9 cellular contexts compared by ENCODE assay signal in genomic region chr5:74294231-74294705, GRCh38.
DNase-seq lines count a peak whose midpoint lies in the region; ATAC-seq lines count a peak whose summit lies in the region.
"Had no signal": no experiment of that assay in that cellular context is flagged by ENCODE, and none has a peak within 500 bp of the region (broad histone marks: within the 10 kb centered on the region; RNA-seq: fewer than 3 reads in every experiment).

No MANE protein-coding gene starts in this region.

- peak; percentile 67 for ATAC-seq in GM19043 (IDR thresholded peaks at IDR 0.05; ENCODE audit: low read depth, unreplicated experiment)
- peak; percentile 75 for ATAC-seq in HG02884 (IDR thresholded peaks at IDR 0.05; ENCODE audit: unreplicated experiment)
- no peak for ATAC-seq in GM18861 (IDR thresholded peaks at IDR 0.05; ENCODE audit: unreplicated experiment)

- DNase-seq in SKM-1 (lab: John Stamatoyannopoulos, UW; ENCODE audit: unreplicated experiment) = peak; percentile 54
- peak; percentile 62 for DNase-seq in pons (ENCODE audit: low spot score)
- DNase-seq in NCI-H1436 treated with DMSO at 0.1 percent for 48 hours (lab: John Stamatoyannopoulos, UW) = no peak
- no peak for DNase-seq in DMS153 (lab: John Stamatoyannopoulos, UW)
- DNase-seq in activated CD4-positive, alpha-beta T cell treated with anti-CD3 and anti-CD28 coated beads, Interleukin-2, amount 50 U/mL, for 1 hour = no peak
- DNase-seq: activated CD4-positive, alpha-beta T cell treated with anti-CD3 and anti-CD28 coated beads, Interleukin-2, amount 50 U/mL, for 4 hours had no signal

Comparison
In these comparisons a context has a peak if more than half of its experiments do, and no peak if none do; other contexts are left out.
1. DNase-seq: peak in SKM-1 (single experiment) and pons (single experiment); none in NCI-H1436 treated with DMSO at 0.1 percent for 48 hours (single experiment), DMS153 (single experiment) and activated CD4-positive, alpha-beta T cell treated with anti-CD3 and anti-CD28 coated beads, Interleukin-2, amount 50 U/mL, for 1 hour (single experiment).